ENCODE assay signal across 9 cellular contexts in the genomic region with DNA sequence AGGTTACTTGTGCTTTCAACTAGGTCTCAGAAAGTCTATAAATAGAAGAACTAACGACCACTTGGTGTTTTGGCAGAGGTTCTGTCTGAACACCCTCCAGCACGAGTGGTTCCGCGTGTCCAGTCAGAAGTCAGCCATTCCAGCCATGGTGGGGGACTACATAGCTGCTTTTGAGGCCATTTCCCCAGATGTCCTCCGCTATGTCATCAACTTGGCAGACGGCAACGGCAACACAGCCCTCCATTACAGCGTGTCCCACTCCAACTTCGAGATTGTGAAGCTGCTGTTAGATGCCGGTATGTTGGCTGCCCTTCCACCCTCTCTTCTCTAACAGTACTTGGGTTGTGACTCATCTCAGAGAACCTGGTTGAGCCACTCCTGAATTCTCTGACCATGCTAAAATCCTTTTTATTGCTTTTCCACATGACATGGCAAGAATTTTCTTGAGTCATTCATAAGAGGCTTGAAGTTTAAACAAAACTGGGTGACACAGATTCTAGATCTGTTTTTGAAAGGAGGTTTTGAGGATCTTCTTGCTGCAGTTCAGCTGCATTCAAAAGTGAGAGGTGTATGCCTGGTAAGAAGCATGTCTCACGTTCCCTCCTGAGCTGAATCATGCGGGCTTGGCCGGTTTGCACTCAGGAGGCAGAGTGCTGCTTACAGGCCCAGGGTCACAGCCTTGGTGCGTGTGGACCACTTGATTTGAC.
DNase-seq lines count a peak whose midpoint lies in the region; ATAC-seq and TF ChIP-seq lines count a peak whose summit lies in the region.
"Had no signal": no experiment of that assay in that cellular context is flagged by ENCODE, and none has a peak within 500 bp of the region (broad histone marks: within the 10 kb centered on the region; RNA-seq: fewer than 3 reads in every experiment).

No MANE protein-coding gene starts in this region.

- WGBS in prostate gland, result 53% methylated on average over 14 of the region's 14 CpGs

- H3K27ac ChIP-seq in RWPE2 (ENCODE audit: poor library complexity, severe bottlenecking) (peak overlapping the region; percentile 88), prostate gland (peak overlapping the region; percentile 58 to 69)

- H3K4me3 ChIP-seq in BJ (ENCODE audit: low read depth, low read length) (no peak overlapping the region), RWPE2 (ENCODE audit: severe bottlenecking) (no peak overlapping the region), fibroblast of the aortic adventitia (ENCODE audit: low read depth, low read length) (no peak overlapping the region), prostate gland (no peak overlapping the region)

- H3K27me3 ChIP-seq in BJ (ENCODE audit: control insufficient read depth, insufficient read depth, low read length) (no peaks in the 10 kb centered on the region), RWPE2 (ENCODE audit: insufficient read depth, poor library complexity, severe bottlenecking) (no peaks in the 10 kb centered on the region), prostate gland (replicated peaks; ENCODE audit: insufficient read depth) (no peaks in the 10 kb centered on the region)

- no peak for TF ChIP-seq CTCF in BJ (IDR thresholded peaks at IDR 0.05; ENCODE audit: insufficient read depth, low read depth, low read length)
- no peak for TF ChIP-seq CTCF in RWPE2 (IDR thresholded peaks at IDR 0.05; ENCODE audit: poor library complexity, severe bottlenecking)
- TF ChIP-seq CTCF in fibroblast of the aortic adventitia (IDR thresholded peaks at IDR 0.05; ENCODE audit: insufficient read depth, low read length), result no peak
- no peak for TF ChIP-seq CTCF in prostate gland (IDR thresholded peaks at IDR 0.05)

- CTCF ChIA-PET in BJ (lab: Yijun Ruan, JAX), result interaction anchor here (0.7 to 2.0 kb wide), 5 partner anchors 11 to 124 kb away, joined by 3 to 9 read pairs (median 4); no protein-coding TSS in a partner anchor

- H3K4me1 ChIP-seq in RWPE2 (ENCODE audit: insufficient read depth, poor library complexity, severe bottlenecking) (peaks cover 20% of the 10 kb centered on the region), prostate gland (replicated peaks) (peaks cover 4% of the 10 kb centered on the region)

- no peaks in the 10 kb centered on the region for H3K9me3 ChIP-seq in RWPE2 (ENCODE audit: severe bottlenecking)
- H3K9me3 ChIP-seq in prostate gland, result no peaks in the 10 kb centered on the region

- no peak for TF ChIP-seq POLR2A in prostate gland (IDR thresholded peaks at IDR 0.05)

- H3K36me3 ChIP-seq in BJ (ENCODE audit: control insufficient read depth, insufficient read depth, low read length) (peaks cover 24% of the 10 kb centered on the region), RWPE2 (ENCODE audit: low read depth) (peaks cover 93% of the 10 kb centered on the region), prostate gland (peaks cover 10 to 28% of the 10 kb centered on the region in 2 donors)

- POLR2A ChIA-PET in BJ (lab: Charles Lee), result interaction anchor here (1.1 kb wide), 1 partner anchor 35 kb away, joined by 3 read pairs; no protein-coding TSS in a partner anchor

- intact Hi-C loops in prostate gland (cut with DNase I), result loop anchor here (5.0 kb wide), 1 partner anchor 41 kb away; no protein-coding TSS in a partner anchor

- DNase-seq in BJ (ENCODE audit: low read depth), result peak; percentile 98
- DNase-seq in RWPE2 (ENCODE audit: low spot score), result no peak
- peak; percentile 93 for DNase-seq in fibroblast of the aortic adventitia (ENCODE audit: low read depth)
- peak; percentile 64 for DNase-seq in prostate gland (ENCODE audit: low spot score)
- DNase-seq in middle frontal gyrus (ENCODE audit: extremely low spot score, low spot score), result no peak
- DNase-seq in cerebellar cortex (ENCODE audit: low spot score), result no peak
- DNase-seq in stimulated activated CD4-positive, alpha-beta T cell treated with anti-CD3 and anti-CD28 coated beads, Interleukin-1b, Interleukin-23, amount 100 ng/mL, for 48 hours, result no peak
- DNase-seq: NCI-H1105 treated with DMSO at 0.1 percent for 48 hours had no signal

- ATAC-seq in RWPE2 (ENCODE audit: low read depth) (peak; percentile 96), GM19467 (IDR thresholded peaks at IDR 0.05; ENCODE audit: unreplicated experiment) (no peak)

Comparison
In these comparisons a context has a peak if more than half of its experiments do, and no peak if none do; other contexts are left out.
1. DNase-seq: peak in BJ (single experiment), fibroblast of the aortic adventitia (single experiment) and prostate gland (single experiment); none in RWPE2 (single experiment), middle frontal gyrus (single experiment), cerebellar cortex (single experiment) and stimulated activated CD4-positive, alpha-beta T cell treated with anti-CD3 and anti-CD28 coated beads, Interleukin-1b, Interleukin-23, amount 100 ng/mL, for 48 hours (single experiment).